Comparison of ENCODE assay signal across 20 cellular contexts in the genomic region with DNA sequence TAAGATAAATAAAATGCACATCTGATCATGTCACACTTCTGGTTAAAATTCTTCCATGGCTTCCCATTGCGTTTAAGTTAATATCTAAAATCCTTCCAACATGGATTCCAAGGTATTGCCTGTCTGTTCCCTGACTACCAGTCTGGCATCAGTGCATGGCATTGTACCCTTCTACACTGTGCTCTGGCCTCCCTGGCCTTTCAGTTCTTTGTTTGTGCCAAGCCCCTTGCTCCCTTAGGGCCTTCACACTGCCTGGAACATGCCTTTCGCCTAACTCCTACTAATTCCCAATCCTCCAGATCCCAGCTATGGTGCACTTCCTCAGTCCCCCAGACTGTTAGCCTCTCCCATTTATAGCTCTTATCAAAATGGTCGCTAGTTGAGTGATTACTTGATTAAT. TPM values are rescaled to one million over a fixed set of nuclear protein-coding genes. Genes with fewer than 3 reads are reported as not detected.
DNase-seq lines count a peak whose midpoint lies in the region; ATAC-seq and TF ChIP-seq lines count a peak whose summit lies in the region.
"Had no signal": no experiment of that assay in that cellular context is flagged by ENCODE, and none has a peak within 500 bp of the region (broad histone marks: within the 10 kb centered on the region; RNA-seq: fewer than 3 reads in every experiment).

No MANE protein-coding gene starts in this region.

- H3K79me1 ChIP-seq in mesendoderm (ENCODE audit: low read length) = peaks cover 14% of the 10 kb centered on the region

- WGBS in mesendoderm (ENCODE audit: extremely low coverage, insufficient coverage, low lambda C conversion rate) = no CpG with 5 or more reads among the region's 3 CpGs
- WGBS in right lobe of liver (ENCODE audit: insufficient coverage, low coverage, low lambda C conversion rate, missing lambda C conversion rate) = 77% methylated on average over 3 of the region's 3 CpGs

- H3K4ac ChIP-seq in mesendoderm (ENCODE audit: low read depth, low read length) = no peak overlapping the region

- no peak for ATAC-seq in left lung
- no peak for ATAC-seq in right lobe of liver
- ATAC-seq in HG03095 (IDR thresholded peaks at IDR 0.05; ENCODE audit: unreplicated experiment) = no peak
- ATAC-seq: activated naive CD8-positive, alpha-beta T cell treated with anti-CD3 and anti-CD28 coated beads, Interleukin-2, amount 50 U/mL, for 24 hours; natural killer cell had no signal

- intact Hi-C loops in dorsolateral prefrontal cortex (cut with DNase I) (loop anchor here in 1 of 2 donors (5.0 kb wide), 1 partner anchor 203 kb away; no protein-coding TSS in a partner anchor), left lung (cut with DNase I) (no loop called here), right lobe of liver (cut with DNase I) (no loop called here)

- peaks cover 34% of the 10 kb centered on the region for H3K36me3 ChIP-seq in WERI-Rb-1
- no peaks in the 10 kb centered on the region for H3K36me3 ChIP-seq in mesendoderm (ENCODE audit: control insufficient read depth, insufficient read depth, low read length)
- peaks cover 0 to 34% of the 10 kb centered on the region in 2 donors for H3K36me3 ChIP-seq in left lung
- peaks cover 0 to 19% (median 7%) of the 10 kb centered on the region in 4 donors for H3K36me3 ChIP-seq in right lobe of liver

- TF ChIP-seq CTCF in WERI-Rb-1 (IDR thresholded peaks at IDR 0.05; ENCODE audit: low read depth, low read length) = no peak
- no peak for TF ChIP-seq CTCF in dorsolateral prefrontal cortex (IDR thresholded peaks at IDR 0.05 in 54 of 56, conservative IDR thresholded peaks at IDR 0.05 in 2 of 56; ENCODE audit: low read depth in 1 of 56, partially characterized antibody in 56 of 56)
- TF ChIP-seq CTCF in left lung (IDR thresholded peaks at IDR 0.05) = no peak
- no peak for TF ChIP-seq CTCF in right lobe of liver (IDR thresholded peaks at IDR 0.05)

- no peak overlapping the region for H3K9ac ChIP-seq in mesendoderm (ENCODE audit: low read length)

- no peak for TF ChIP-seq POLR2A in right lobe of liver (IDR thresholded peaks at IDR 0.05)

- H4K8ac ChIP-seq in mesendoderm (ENCODE audit: low read depth, low read length) = no peak overlapping the region

- no peak overlapping the region for H2BK5ac ChIP-seq in mesendoderm (ENCODE audit: low read length)

- no peak for DNase-seq in WERI-Rb-1
- no peak for DNase-seq in dorsolateral prefrontal cortex
- DNase-seq in mesendoderm = no peak
- DNase-seq in left lung = no peak
- no peak for DNase-seq in right lobe of liver
- DNase-seq: activated CD4-positive, CD25-positive, alpha-beta regulatory T cell treated with anti-CD3 and anti-CD28 coated beads, Interleukin-2, amount 50 U/mL, for 72 hours; activated naive CD8-positive, alpha-beta T cell treated with anti-CD3 and anti-CD28 coated beads, Interleukin-2, amount 50 U/mL, for 24 hours; cerebellar nuclear complex; foreskin fibroblast; GF-D8; natural killer cell; NCI-H2029 treated with DMSO at 0.1 percent for 48 hours; NCI-H446 treated with DMSO at 0.1 percent for 48 hours; stimulated activated CD4-positive, alpha-beta T cell treated with anti-CD3 and anti-CD28 coated beads, Interleukin-15, amount 100 ng/mL, for 24 hours; stimulated activated naive CD4-positive, alpha-beta T cell treated with Interleukin-2 at 50 U/mL for 16 hours; T-helper 2 cell had no signal

- H3K4me3 ChIP-seq in WERI-Rb-1 (ENCODE audit: low read depth, low read length) = no peak overlapping the region
- H3K4me3 ChIP-seq in dorsolateral prefrontal cortex = peak overlapping the region in 17 of 59 donors; percentile 6 to 50 (median 34)
- H3K4me3 ChIP-seq in mesendoderm (ENCODE audit: low read length) = no peak overlapping the region
- no peak overlapping the region for H3K4me3 ChIP-seq in left lung
- H3K4me3 ChIP-seq in right lobe of liver = no peak overlapping the region

- H3K23ac ChIP-seq in mesendoderm (ENCODE audit: low read length) = no peak overlapping the region

- H2BK15ac ChIP-seq in mesendoderm (replicated peaks; ENCODE audit: low read depth) = no peak overlapping the region

- H3K56ac ChIP-seq in mesendoderm (ENCODE audit: low read length) = peak overlapping the region; percentile 20

- H3K27ac ChIP-seq in WERI-Rb-1 (peak overlapping the region; percentile 74), dorsolateral prefrontal cortex (peak overlapping the region; percentile 85 to 100 (median 98)), mesendoderm (ENCODE audit: low read depth, low read length) (no peak overlapping the region), temporal lobe (ENCODE audit: low read depth, low read length) (peak overlapping the region; percentile 97), left lung (no peak overlapping the region), right lobe of liver (no peak overlapping the region)

- H3K9me3 ChIP-seq in WERI-Rb-1 (ENCODE audit: severe bottlenecking) (no peaks in the 10 kb centered on the region), left lung (no peaks in the 10 kb centered on the region), right lobe of liver (no peaks in the 10 kb centered on the region)

- H2BK120ac ChIP-seq in mesendoderm (ENCODE audit: low read depth, low read length) = no peak overlapping the region

- H3K4me1 ChIP-seq in mesendoderm (ENCODE audit: control insufficient read depth, low read depth, low read length) (peaks cover 4% of the 10 kb centered on the region), left lung (peaks cover 5 to 18% of the 10 kb centered on the region in 2 donors), right lobe of liver (peaks cover 0 to 7% (median 2%) of the 10 kb centered on the region in 4 donors)

- peaks cover 19% of the 10 kb centered on the region for H3K79me2 ChIP-seq in mesendoderm (ENCODE audit: control insufficient read depth, insufficient read depth, low read length)

- H3K27me3 ChIP-seq in WERI-Rb-1 (ENCODE audit: insufficient read depth, low read depth, severe bottlenecking) = no peaks in the 10 kb centered on the region
- no peaks in the 10 kb centered on the region for H3K27me3 ChIP-seq in dorsolateral prefrontal cortex
- H3K27me3 ChIP-seq in mesendoderm (ENCODE audit: insufficient read depth, low read length, poor library complexity) = no peaks in the 10 kb centered on the region
- H3K27me3 ChIP-seq in left lung = no peaks in the 10 kb centered on the region
- no peaks in the 10 kb centered on the region for H3K27me3 ChIP-seq in right lobe of liver

- peak overlapping the region; percentile 52 for H2AK5ac ChIP-seq in mesendoderm (ENCODE audit: low read length)

- no peak overlapping the region for H4K5ac ChIP-seq in mesendoderm (ENCODE audit: low read length)

- no peak overlapping the region for H3K4me2 ChIP-seq in mesendoderm (ENCODE audit: low read length)

- no peak overlapping the region for H3K18ac ChIP-seq in mesendoderm (ENCODE audit: low read length)

RNA-seq across cellular contexts. Expression of gene CIPC, which starts 6.3 kb away (rescaled TPM):
- total RNA-seq in dorsolateral prefrontal cortex (100 to 1,000 TPM in 30 of 120 experiments, 10 to 100 TPM in 90; 63.6 to 149 (median 93.0) TPM), temporal lobe (34.9 TPM), left lung (10 to 100 TPM; 18.6 to 19.8 TPM), right lobe of liver (10 to 100 TPM; 10.4 to 18.7 (median 12.7) TPM)
- 12.6 TPM for polyA plus RNA-seq in mesendoderm (2013, experiment 1 of 2)
- polyA plus RNA-seq in mesendoderm (2013, experiment 2 of 2) = 13.2 TPM

RNA-seq across cellular contexts. Expression of gene ZDHHC22, which starts 37.2 kb away (rescaled TPM):
- total RNA-seq in dorsolateral prefrontal cortex = 100 to 1,000 TPM in 1 of 120 experiments, 10 to 100 TPM in 119; 19.6 to 100 (median 62.4) TPM
- polyA plus RNA-seq in mesendoderm (2013, experiment 1 of 2) = 9.1 TPM
- polyA plus RNA-seq in mesendoderm (2013, experiment 2 of 2) = 10.0 TPM
- total RNA-seq in temporal lobe = 9.8 TPM
- not detected for total RNA-seq in left lung
- not detected for total RNA-seq in right lobe of liver
- total RNA-seq: activated T-helper 2 cell treated with anti-CD3 and anti-CD28 coated beads, Interferon-gamma antibody, Interleukin-2, Interleukin-4, amounts not matched to agents 10 μg/mL and 5 μg/mL and 100 μg/mL, durations not matched to agents 14 hours and 24 hours and 36 hours; lung microvascular endothelial cell; natural killer cell had no signal

Comparison
In these comparisons a context has a peak if more than half of its experiments do, and no peak if none do; other contexts are left out.
1. H3K27ac ChIP-seq: peak in WERI-Rb-1 (single experiment), dorsolateral prefrontal cortex (59 of 59) and temporal lobe (single experiment); none in mesendoderm (single experiment), left lung (0 of 2) and right lobe of liver (0 of 3).
2. RNA of gene ZDHHC22, which starts 37.2 kb away (total RNA-seq): 19.6 to 100 TPM in dorsolateral prefrontal cortex and 9.8 TPM in temporal lobe (single experiment); not detected in left lung and not detected in right lobe of liver; every median in the first group is over 10 times any median in the second.